In the genomic region with DNA sequence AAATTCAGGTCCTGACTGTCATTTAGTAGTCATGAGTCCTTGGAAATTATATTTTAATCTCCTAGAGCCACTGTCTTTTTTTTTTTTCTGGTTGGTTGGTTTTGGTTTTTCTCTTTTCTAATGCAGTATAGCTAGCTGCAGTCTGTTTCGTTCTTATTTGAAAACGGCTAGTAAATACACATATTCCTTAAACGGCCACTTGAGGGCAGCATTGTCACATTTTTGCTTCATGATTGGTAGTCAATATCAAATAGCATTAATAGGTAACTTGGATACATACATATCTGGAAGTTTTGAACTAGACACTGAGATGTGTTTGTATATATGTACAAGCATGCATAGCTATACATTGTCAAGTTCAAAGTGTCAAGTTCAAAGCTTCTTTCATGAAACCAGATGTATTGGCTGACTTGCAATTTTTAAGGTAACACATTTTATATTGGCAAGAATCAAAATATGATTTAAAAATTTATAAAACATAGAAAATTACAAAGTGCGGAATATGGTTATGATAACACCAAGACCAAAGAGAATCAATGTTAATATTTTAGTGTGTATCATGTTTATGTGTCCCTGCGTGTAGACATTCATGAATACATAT, we compare ENCODE assay signal across 9 cellular contexts. TPM values are rescaled to one million over a fixed set of nuclear protein-coding genes. Genes with fewer than 3 reads are reported as not detected.
DNase-seq lines count a peak whose midpoint lies in the region; ATAC-seq, FAIRE-seq and TF ChIP-seq lines count a peak whose summit lies in the region.
"Had no signal": no experiment of that assay in that cellular context is flagged by ENCODE, and none has a peak within 500 bp of the region (broad histone marks: within the 10 kb centered on the region; RNA-seq: fewer than 3 reads in every experiment).

No MANE protein-coding gene starts in this region.

- H3K4me1 ChIP-seq in body of pancreas, result peaks cover 22% of the 10 kb centered on the region

- peak; percentile 54 for FAIRE-seq in RCC 7860 (lab: Jason Lieb, UNC)

- peak; percentile 35 to 77 (median 66) for TF ChIP-seq CTCF in body of pancreas (IDR thresholded peaks at IDR 0.05)

- intact Hi-C loops in body of pancreas (cut with DNase I), result no loop called here

- H3K27me3 ChIP-seq in body of pancreas, result no peaks in the 10 kb centered on the region

- no peaks in the 10 kb centered on the region for H3K36me3 ChIP-seq in body of pancreas (replicated peaks in 1 of 2; ENCODE audit: insufficient read depth in 1 of 2, low read depth in 2 of 2)
- H3K36me3 ChIP-seq: BLaER1 had no signal

- H3K9me3 ChIP-seq in body of pancreas, result no peaks in the 10 kb centered on the region
- H3K9me3 ChIP-seq: BLaER1 had no signal

- H3K4me3 ChIP-seq in body of pancreas, result no peak overlapping the region
- H3K4me3 ChIP-seq: BLaER1 had no signal

- peak; percentile 23 to 39 for DNase-seq in NCI-H187 (lab: John Stamatoyannopoulos, UW)
- DNase-seq in NCI-H187 treated with DMSO at 0.1 percent for 48 hours (lab: John Stamatoyannopoulos, UW), result no peak
- DNase-seq in Kasumi-1 (lab: John Stamatoyannopoulos, UW), result peak; percentile 17 to 29
- peak; percentile 19 for DNase-seq in RCC 7860 (ENCODE audit: low spot score)
- DNase-seq in body of pancreas, result peak; percentile 63 to 68 (median 68)
- DNase-seq in left kidney (ENCODE audit: low read depth, low spot score), result peak; percentile 77
- peak; percentile 23 for DNase-seq in stimulated activated CD8-positive, alpha-beta memory T cell treated with anti-CD3 and anti-CD28 coated beads, Interleukin-12 subunit alpha, Interleukin-12 subunit beta, amount 100 ng/mL, for 1 hour (ENCODE audit: low read depth)

- ATAC-seq in body of pancreas (peak; percentile 45), HG03097 (IDR thresholded peaks at IDR 0.05; ENCODE audit: low FRiP score, unreplicated experiment) (no peak)

- no peak overlapping the region for H3K27ac ChIP-seq in body of pancreas
- H3K27ac ChIP-seq: BLaER1 had no signal

- TF ChIP-seq POLR2A in body of pancreas (IDR thresholded peaks at IDR 0.05), result no peak

- 19 to 20% methylated on average over 5 of the region's 5 CpGs for WGBS in body of pancreas, 2 donors

RNA-seq across cellular contexts. Expression of gene GABRA5, which starts 22.5 kb away (rescaled TPM):
- under 1 TPM in 1 of 2 donors, not detected in 1; 0.66 TPM for total RNA-seq in body of pancreas
